ENCODE assay signal across 8 cellular contexts in the genomic region with DNA sequence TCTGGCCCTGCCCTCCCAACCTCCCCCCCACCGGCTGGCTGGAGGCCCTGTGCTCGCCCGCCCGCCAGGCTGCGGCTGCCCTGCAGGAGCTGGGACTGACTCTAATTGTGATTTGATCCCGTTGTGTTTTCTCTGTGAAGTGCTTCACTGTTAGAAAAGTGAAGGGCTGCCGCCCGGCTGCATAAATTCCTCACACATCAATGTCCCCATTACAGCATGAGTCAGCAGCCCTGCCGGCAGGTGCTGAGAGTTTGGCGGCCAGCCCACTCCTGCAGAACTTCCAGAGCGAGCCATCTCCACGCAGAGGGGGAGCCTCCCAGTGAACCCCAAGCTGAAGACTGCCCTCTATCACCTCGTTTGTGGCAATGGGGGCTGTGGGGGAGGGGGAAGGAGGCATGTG.
DNase-seq lines count a peak whose midpoint lies in the region; ATAC-seq and TF ChIP-seq lines count a peak whose summit lies in the region.

No MANE protein-coding gene starts in this region.

- no peaks in the 10 kb centered on the region for H3K36me3 ChIP-seq in RWPE2 (ENCODE audit: low read depth)
- no peaks in the 10 kb centered on the region for H3K36me3 ChIP-seq in thyroid gland

- ATAC-seq in RWPE2 (ENCODE audit: low read depth) (peak; percentile 74), GM19035 (IDR thresholded peaks at IDR 0.05; ENCODE audit: unreplicated experiment) (no peak), GM19397 (IDR thresholded peaks at IDR 0.05; ENCODE audit: unreplicated experiment) (no peak)

- peaks cover 9% of the 10 kb centered on the region for H3K4me1 Mint-ChIP-seq in activated naive CD4-positive, alpha-beta T cell treated with anti-CD3 and anti-CD28 coated beads for 36 hours (ENCODE audit: low read depth)
- H3K4me1 Mint-ChIP-seq in activated naive CD4-positive, alpha-beta T cell treated with anti-CD3 and anti-CD28 coated beads, Interleukin-2, amount 10 ng/mL, durations not matched to agents 7 days and 5 days: peaks cover 28% of the 10 kb centered on the region

- no peak for TF ChIP-seq POLR2A in thyroid gland (IDR thresholded peaks at IDR 0.05)

- H3K9me3 ChIP-seq in RWPE2 (ENCODE audit: severe bottlenecking): no peaks in the 10 kb centered on the region
- no peaks in the 10 kb centered on the region for H3K9me3 ChIP-seq in thyroid gland

- no peak overlapping the region for H3K27ac Mint-ChIP-seq in activated naive CD4-positive, alpha-beta T cell treated with anti-CD3 and anti-CD28 coated beads for 36 hours
- H3K27ac Mint-ChIP-seq in activated naive CD4-positive, alpha-beta T cell treated with anti-CD3 and anti-CD28 coated beads, Interleukin-2, amount 10 ng/mL, durations not matched to agents 7 days and 5 days: no peak overlapping the region

- H3K27me3 Mint-ChIP-seq in activated naive CD4-positive, alpha-beta T cell treated with anti-CD3 and anti-CD28 coated beads for 36 hours (ENCODE audit: low read depth): peaks cover 3% of the 10 kb centered on the region
- peaks cover 55% of the 10 kb centered on the region for H3K27me3 Mint-ChIP-seq in activated naive CD4-positive, alpha-beta T cell treated with anti-CD3 and anti-CD28 coated beads, Interleukin-2, amount 10 ng/mL, durations not matched to agents 7 days and 5 days

- H3K27me3 ChIP-seq in RWPE2 (ENCODE audit: insufficient read depth, poor library complexity, severe bottlenecking) (no peaks in the 10 kb centered on the region), thyroid gland (no peaks in the 10 kb centered on the region)

- H3K27ac ChIP-seq in RWPE2 (ENCODE audit: poor library complexity, severe bottlenecking): no peak overlapping the region
- H3K27ac ChIP-seq in thyroid gland: peak overlapping the region; percentile 44 to 83 (median 60)

- intact Hi-C loops in activated naive CD4-positive, alpha-beta T cell treated with anti-CD3 and anti-CD28 coated beads for 36 hours (cut with micrococcal nuclease): no loop called here
- intact Hi-C loops in thyroid gland (cut with DNase I): loop anchor here (10.0 kb wide), 1 partner anchor 168 kb away; no protein-coding TSS in a partner anchor

- no peak overlapping the region for H3K4me3 Mint-ChIP-seq in activated naive CD4-positive, alpha-beta T cell treated with anti-CD3 and anti-CD28 coated beads for 36 hours
- H3K4me3 Mint-ChIP-seq in activated naive CD4-positive, alpha-beta T cell treated with anti-CD3 and anti-CD28 coated beads, Interleukin-2, amount 10 ng/mL, durations not matched to agents 7 days and 5 days: no peak overlapping the region

- no peaks in the 10 kb centered on the region for H3K36me3 Mint-ChIP-seq in activated naive CD4-positive, alpha-beta T cell treated with anti-CD3 and anti-CD28 coated beads for 36 hours (ENCODE audit: low read depth)
- H3K36me3 Mint-ChIP-seq in activated naive CD4-positive, alpha-beta T cell treated with anti-CD3 and anti-CD28 coated beads, Interleukin-2, amount 10 ng/mL, durations not matched to agents 7 days and 5 days: no peaks in the 10 kb centered on the region

- TF ChIP-seq CTCF in RWPE2 (IDR thresholded peaks at IDR 0.05; ENCODE audit: poor library complexity, severe bottlenecking) (no peak), thyroid gland (IDR thresholded peaks at IDR 0.05) (no peak)

- H3K9me3 Mint-ChIP-seq in activated naive CD4-positive, alpha-beta T cell treated with anti-CD3 and anti-CD28 coated beads for 36 hours: no peaks in the 10 kb centered on the region
- no peaks in the 10 kb centered on the region for H3K9me3 Mint-ChIP-seq in activated naive CD4-positive, alpha-beta T cell treated with anti-CD3 and anti-CD28 coated beads, Interleukin-2, amount 10 ng/mL, durations not matched to agents 7 days and 5 days

- 14% methylated on average over 8 of the region's 13 CpGs; no CpG with 5 or more reads in 1 of the 2 donors for whole genome bisulfite sequencing in thyroid gland, 2 donors

- no peak overlapping the region for H3K4me3 ChIP-seq in RWPE2 (ENCODE audit: severe bottlenecking)
- no peak overlapping the region for H3K4me3 ChIP-seq in thyroid gland (replicated peaks in 1 of 3)

- H3K4me1 ChIP-seq in RWPE2 (ENCODE audit: insufficient read depth, poor library complexity, severe bottlenecking) (peaks cover 6% of the 10 kb centered on the region), thyroid gland (peaks cover 16 to 20% of the 10 kb centered on the region in 2 donors)

- CTCF ChIA-PET in activated naive CD4-positive, alpha-beta T cell treated with anti-CD3 and anti-CD28 coated beads for 36 hours (lab: Charles Lee): no interaction called here
- CTCF ChIA-PET in activated naive CD4-positive, alpha-beta T cell treated with anti-CD3 and anti-CD28 coated beads, Interleukin-2, amount 10 ng/mL, durations not matched to agents 7 days and 5 days (lab: Charles Lee): no interaction called here

- peak; percentile 27 for DNase-seq in activated naive CD4-positive, alpha-beta T cell treated with anti-CD3 and anti-CD28 coated beads for 36 hours
- DNase-seq in activated naive CD4-positive, alpha-beta T cell treated with anti-CD3 and anti-CD28 coated beads, Interleukin-2, amount 10 ng/mL, durations not matched to agents 7 days and 5 days: no peak
- no peak for DNase-seq in RWPE2 (ENCODE audit: low spot score)
- peak; percentile 11 for DNase-seq in iPS DF 4.7 (ENCODE audit: extremely low read depth, low spot score)
- DNase-seq in thyroid gland: peak; percentile 93 to 94
- DNase-seq in NOMO-1 treated with dmso at 0.1 percent for 144 hours (lab: John Stamatoyannopoulos, UW; ENCODE audit: unreplicated experiment): no peak

Comparison
In these comparisons a context has a peak if more than half of its experiments do, and no peak if none do; other contexts are left out.
1. DNase-seq: peak in activated naive CD4-positive, alpha-beta T cell treated with anti-CD3 and anti-CD28 coated beads for 36 hours (single experiment), iPS DF 4.7 (single experiment) and thyroid gland (2 of 2); none in activated naive CD4-positive, alpha-beta T cell treated with anti-CD3 and anti-CD28 coated beads, Interleukin-2, amount 10 ng/mL, durations not matched to agents 7 days and 5 days (single experiment), RWPE2 (single experiment) and NOMO-1 treated with dmso at 0.1 percent for 144 hours (single experiment).